ENCODE assay signal across 21 cellular contexts in the genomic region with DNA sequence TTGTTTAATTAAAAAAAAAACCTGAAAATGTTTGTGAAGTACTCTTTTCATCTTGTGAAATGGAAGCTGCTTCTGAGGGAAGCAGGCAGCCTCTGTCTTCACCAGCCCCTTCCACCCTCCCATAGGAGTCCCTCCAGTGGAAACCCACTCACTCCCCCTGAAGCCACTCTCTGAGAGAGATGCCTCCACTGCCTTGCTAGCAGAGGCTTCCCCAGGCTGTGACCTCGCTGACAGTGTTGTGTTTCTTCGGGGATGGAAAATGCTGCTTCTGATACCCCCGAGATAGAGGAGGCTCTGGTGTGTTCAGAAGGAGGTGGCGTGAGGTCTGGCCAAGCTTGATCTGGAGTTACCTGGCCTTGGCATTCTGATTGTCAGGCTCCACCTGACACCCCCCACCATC.
"Had no signal": no experiment of that assay in that cellular context is flagged by ENCODE, and none has a peak within 500 bp of the region (broad histone marks: within the 10 kb centered on the region; RNA-seq: fewer than 3 reads in every experiment).

No MANE protein-coding gene starts in this region.

- H3K4me3 Mint-ChIP-seq: central memory CD8-positive, alpha-beta T cell; memory B cell; naive B cell; nephron progenitor cell; stimulated activated memory B cell treated with anti-CD40 and anti-IgM and Interleukin-4, amounts not matched to agents 10 μg/mL and 1 μg/mL and 100 μg/mL, for 72 hours; stimulated activated naive CD8-positive, alpha-beta T cell treated with anti-CD3 and anti-CD28 coated beads, Interleukin-15, Interleukin-2, amounts not matched to agents 100 ng/mL and 50 ng/mL, for 24 hours had no signal

- ATAC-seq: foreskin keratinocyte; lower lobe of right lung; psoas muscle; right lobe of liver; stimulated activated memory B cell treated with anti-CD40 and anti-IgM and Interleukin-4, amounts not matched to agents 10 μg/mL and 1 μg/mL and 100 μg/mL, for 72 hours had no signal

- H3K27ac Mint-ChIP-seq: memory B cell; nephron progenitor cell; stimulated activated memory B cell treated with anti-CD40 and anti-IgM and Interleukin-4, amounts not matched to agents 10 μg/mL and 1 μg/mL and 100 μg/mL, for 72 hours; stimulated activated naive CD8-positive, alpha-beta T cell treated with anti-CD3 and anti-CD28 coated beads, Interleukin-15, Interleukin-2, amounts not matched to agents 100 ng/mL and 50 ng/mL, for 24 hours had no signal

- H3K36me3 ChIP-seq: left ventricle myocardium inferior, lower lobe of right lung, right lobe of liver, spleen, transverse colon had no signal

- H3K4me1 ChIP-seq: foreskin keratinocyte, parathyroid adenoma had no signal

- H3K9me3 ChIP-seq: left ventricle myocardium inferior, lower lobe of right lung, psoas muscle, right lobe of liver, spleen, transverse colon had no signal

- H3K9ac ChIP-seq: parathyroid adenoma had no signal

- H2AFZ ChIP-seq: hepatocyte, parathyroid adenoma had no signal

- H3K4me3 ChIP-seq: hepatocyte, left ventricle myocardium inferior, lower lobe of right lung, psoas muscle, right lobe of liver, spleen, transverse colon had no signal

- H3K4me2 ChIP-seq: hepatocyte had no signal

- H3K27ac ChIP-seq: foreskin keratinocyte, hepatocyte, left ventricle myocardium inferior, lower lobe of right lung, parathyroid adenoma, psoas muscle, right lobe of liver, spleen, transverse colon had no signal

- H3K4me1 Mint-ChIP-seq: central memory CD8-positive, alpha-beta T cell; memory B cell; stimulated activated memory B cell treated with anti-CD40 and anti-IgM and Interleukin-4, amounts not matched to agents 10 μg/mL and 1 μg/mL and 100 μg/mL, for 72 hours had no signal

- H3K36me3 Mint-ChIP-seq: memory B cell; naive B cell; stimulated activated memory B cell treated with anti-CD40 and anti-IgM and Interleukin-4, amounts not matched to agents 10 μg/mL and 1 μg/mL and 100 μg/mL, for 72 hours had no signal

- H3K27me3 ChIP-seq: hepatocyte, right lobe of liver, spleen, transverse colon had no signal

- DNase-seq: dermis blood vessel endothelial cell; erythroblast; foreskin keratinocyte; left ventricle myocardium inferior; lower lobe of right lung; naive B cell; nephron progenitor cell; psoas muscle; retina; spleen; stimulated activated CD4-positive, alpha-beta T cell treated with anti-CD3 and anti-CD28 coated beads, Interleukin-15, amount 100 ng/mL, for 24 hours; stimulated activated CD4-positive, alpha-beta T cell treated with anti-CD3 and anti-CD28 coated beads, Interleukin-1b, Interleukin-23, amount 100 ng/mL, for 48 hours; stimulated activated CD4-positive, alpha-beta T cell treated with anti-CD3 and anti-CD28 coated beads, Interleukin-4, amount 100 ng/mL, for 24 hours; transverse colon had no signal

- H3K9me3 Mint-ChIP-seq: central memory CD8-positive, alpha-beta T cell; memory B cell; naive B cell; nephron progenitor cell; stimulated activated memory B cell treated with anti-CD40 and anti-IgM and Interleukin-4, amounts not matched to agents 10 μg/mL and 1 μg/mL and 100 μg/mL, for 72 hours; stimulated activated naive CD8-positive, alpha-beta T cell treated with anti-CD3 and anti-CD28 coated beads, Interleukin-15, Interleukin-2, amounts not matched to agents 100 ng/mL and 50 ng/mL, for 24 hours had no signal

- H3K27me3 Mint-ChIP-seq: stimulated activated naive CD8-positive, alpha-beta T cell treated with anti-CD3 and anti-CD28 coated beads, Interleukin-15, Interleukin-2, amounts not matched to agents 100 ng/mL and 50 ng/mL, for 24 hours had no signal
